Comparison of ENCODE assay signal across 1 cellular context in the genomic region with DNA sequence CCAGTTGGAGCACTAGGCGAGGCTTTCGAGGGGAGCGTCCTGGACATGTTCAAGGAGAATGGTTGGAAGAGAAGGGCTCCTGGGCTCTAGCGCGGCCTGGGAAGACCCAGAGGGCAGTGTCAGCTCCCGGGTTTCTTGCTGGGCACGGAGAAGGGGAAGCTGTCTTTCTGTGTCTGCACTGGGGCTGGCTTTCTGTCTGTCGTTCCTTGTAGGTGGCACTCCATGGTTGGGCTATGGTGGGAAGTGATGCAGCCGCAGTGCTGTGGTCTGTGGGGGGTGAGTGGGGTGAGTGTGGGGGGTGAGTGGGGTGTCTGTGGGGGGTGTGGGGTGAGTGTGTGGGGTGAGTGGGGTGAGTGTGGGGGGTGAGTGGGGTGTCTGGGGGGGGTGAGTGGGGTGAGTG.
TF ChIP-seq lines count a peak whose summit lies in the region.

No MANE protein-coding gene starts in this region.

TF ChIP-seq in HepG2, 621 proteins besides CTCF, POLR2A, EP300 and RAD21:
- no peak for TF ChIP-seq MIER2 (CRISPR knock-in tag; IDR thresholded peaks at IDR 0.05)
- TF ChIP-seq, protein P1, sequence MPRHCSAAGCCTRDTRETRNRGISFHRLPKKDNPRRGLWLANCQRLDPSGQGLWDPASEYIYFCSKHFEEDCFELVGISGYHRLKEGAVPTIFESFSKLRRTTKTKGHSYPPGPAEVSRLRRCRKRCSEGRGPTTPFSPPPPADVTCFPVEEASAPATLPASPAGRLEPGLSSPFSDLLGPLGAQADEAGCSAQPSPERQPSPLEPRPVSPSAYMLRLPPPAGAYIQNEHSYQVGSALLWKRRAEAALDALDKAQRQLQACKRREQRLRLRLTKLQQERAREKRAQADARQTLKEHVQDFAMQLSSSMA (CRISPR knock-in tag; IDR thresholded peaks at IDR 0.05): no peak
- no peak for TF ChIP-seq CHCHD3 (CRISPR knock-in tag; IDR thresholded peaks at IDR 0.05)
- no peak for TF ChIP-seq IKZF4 (CRISPR knock-in tag; IDR thresholded peaks at IDR 0.05; ENCODE audit: borderline replicate concordance, low read depth, not compliant biosample characterization)
- TF ChIP-seq, protein P2, sequence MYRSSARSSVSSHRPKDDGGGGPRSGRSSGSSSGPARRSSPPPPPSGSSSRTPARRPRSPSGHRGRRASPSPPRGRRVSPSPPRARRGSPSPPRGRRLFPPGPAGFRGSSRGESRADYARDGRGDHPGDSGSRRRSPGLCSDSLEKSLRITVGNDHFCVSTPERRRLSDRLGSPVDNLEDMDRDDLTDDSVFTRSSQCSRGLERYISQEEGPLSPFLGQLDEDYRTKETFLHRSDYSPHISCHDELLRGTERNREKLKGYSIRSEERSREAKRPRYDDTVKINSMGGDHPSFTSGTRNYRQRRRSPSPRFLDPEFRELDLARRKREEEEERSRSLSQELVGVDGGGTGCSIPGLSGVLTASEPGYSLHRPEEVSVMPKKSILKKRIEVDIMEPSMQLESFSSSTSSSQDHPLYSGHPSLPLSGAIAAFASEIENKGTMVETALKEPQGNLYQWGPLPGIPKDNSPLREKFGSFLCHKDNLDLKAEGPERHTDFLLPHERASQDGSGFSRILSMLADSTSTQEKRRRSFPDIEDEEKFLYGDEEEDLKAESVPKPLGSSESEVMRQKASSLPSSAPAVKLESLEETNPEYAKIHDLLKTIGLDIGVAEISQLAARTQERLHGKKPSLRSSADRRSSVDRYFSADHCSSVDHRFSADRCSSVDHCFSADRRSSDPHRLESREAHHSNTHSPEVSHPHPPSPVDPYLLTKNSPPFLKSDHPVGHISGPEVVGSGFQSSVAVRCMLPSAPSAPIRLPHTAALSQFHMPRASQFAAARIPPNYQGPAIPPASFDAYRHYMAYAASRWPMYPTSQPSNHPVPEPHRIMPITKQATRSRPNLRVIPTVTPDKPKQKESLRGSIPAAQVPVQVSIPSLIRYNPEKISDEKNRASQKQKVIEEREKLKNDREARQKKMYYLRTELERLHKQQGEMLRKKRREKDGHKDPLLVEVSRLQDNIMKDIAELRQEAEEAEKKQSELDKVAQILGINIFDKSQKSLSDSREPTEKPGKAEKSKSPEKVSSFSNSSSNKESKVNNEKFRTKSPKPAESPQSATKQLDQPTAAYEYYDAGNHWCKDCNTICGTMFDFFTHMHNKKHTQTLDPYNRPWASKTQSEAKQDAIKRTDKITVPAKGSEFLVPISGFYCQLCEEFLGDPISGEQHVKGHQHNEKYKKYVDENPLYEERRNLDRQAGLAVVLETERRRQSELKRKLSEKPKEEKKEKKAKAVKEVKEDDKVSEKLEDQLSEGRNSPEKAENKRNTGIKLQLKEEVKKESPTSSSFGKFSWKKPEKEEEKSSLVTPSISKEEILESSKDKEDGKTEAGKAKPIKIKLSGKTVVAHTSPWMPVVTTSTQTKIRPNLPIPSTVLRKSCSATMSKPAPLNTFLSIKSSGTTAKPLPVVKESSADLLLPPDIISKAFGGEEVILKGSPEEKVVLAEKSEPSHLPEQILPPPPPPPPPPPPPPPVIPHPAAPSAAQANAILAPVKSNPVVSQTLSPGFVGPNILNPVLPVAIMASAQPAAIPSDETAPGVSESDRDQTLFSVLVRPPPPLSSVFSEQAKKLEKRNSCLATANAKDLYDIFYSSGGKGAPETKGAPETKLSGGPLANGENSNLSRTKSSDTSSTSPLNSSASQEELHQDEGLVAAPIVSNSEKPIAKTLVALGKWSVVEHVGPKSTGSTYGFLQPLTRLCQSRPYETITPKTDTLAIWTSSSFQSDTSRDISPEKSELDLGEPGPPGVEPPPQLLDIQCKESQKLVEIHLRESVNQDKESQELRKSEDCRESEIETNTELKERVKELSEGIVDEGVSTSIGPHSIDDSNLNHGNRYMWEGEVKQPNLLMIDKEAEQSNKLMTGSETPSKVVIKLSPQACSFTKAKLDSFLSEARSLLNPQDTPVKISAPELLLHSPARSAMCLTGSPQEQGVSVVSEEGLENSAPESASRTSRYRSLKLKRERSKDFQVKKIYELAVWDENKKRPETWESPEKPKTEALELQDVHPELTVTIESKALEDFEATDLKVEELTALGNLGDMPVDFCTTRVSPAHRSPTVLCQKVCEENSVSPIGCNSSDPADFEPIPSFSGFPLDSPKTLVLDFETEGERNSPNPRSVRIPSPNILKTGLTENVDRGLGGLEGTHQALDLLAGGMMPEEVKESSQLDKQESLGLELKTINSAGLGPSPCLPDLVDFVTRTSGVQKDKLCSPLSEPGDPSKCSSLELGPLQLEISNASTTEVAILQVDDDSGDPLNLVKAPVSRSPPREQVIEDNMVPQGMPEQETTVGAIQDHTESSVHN (CRISPR knock-in tag; IDR thresholded peaks at IDR 0.05): no peak
- no peak for TF ChIP-seq ZSCAN29 (CRISPR knock-in tag; conservative IDR thresholded peaks at IDR 0.05)
- no peak for TF ChIP-seq KLF13 (CRISPR knock-in tag; IDR thresholded peaks at IDR 0.05)
TF ChIP-seq in HepG2: peak in this region for 0.
